22 cellular contexts compared by ENCODE assay signal in the genomic region with DNA sequence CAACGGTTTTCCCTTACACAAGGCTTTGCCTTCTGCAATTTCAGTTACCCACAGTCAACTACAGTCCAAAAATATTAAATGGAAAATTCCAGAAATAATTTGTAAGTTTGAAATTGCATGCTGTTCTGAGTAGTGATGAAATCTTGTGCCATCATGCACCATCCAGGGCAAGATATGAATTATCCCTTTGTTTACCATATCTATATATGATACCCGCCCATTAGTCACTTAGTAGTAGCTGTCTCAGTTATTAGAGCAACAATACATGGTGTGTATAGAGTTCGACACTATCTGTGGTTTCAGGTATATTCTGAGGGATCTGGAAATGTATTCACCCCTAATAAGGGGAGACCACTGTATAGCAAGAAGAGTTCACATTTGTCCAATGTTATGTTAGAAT. TPM values are rescaled to one million over a fixed set of nuclear protein-coding genes. Genes with fewer than 3 reads are reported as not detected.
DNase-seq lines count a peak whose midpoint lies in the region; ATAC-seq and TF ChIP-seq lines count a peak whose summit lies in the region.
"Had no signal": no experiment of that assay in that cellular context is flagged by ENCODE, and none has a peak within 500 bp of the region (broad histone marks: within the 10 kb centered on the region; RNA-seq: fewer than 3 reads in every experiment).

No MANE protein-coding gene starts in this region.

- H3K27ac ChIP-seq in mammary epithelial cell (ENCODE audit: insufficient read depth, low read depth, low read length) (peak overlapping the region; percentile 43), breast epithelium (no peak overlapping the region), RWPE2 (ENCODE audit: poor library complexity, severe bottlenecking) (no peak overlapping the region), stomach (no peak overlapping the region)
- H3K27ac ChIP-seq: ascending aorta, esophagus squamous epithelium, left lung, tibial artery had no signal

- H3K4me3 ChIP-seq in mammary epithelial cell (replicated peaks in 1 of 3; ENCODE audit: insufficient read depth in 1 of 3, low read depth in 2 of 3, low read length in 3 of 3) (no peak overlapping the region), breast epithelium (no peak overlapping the region), RWPE2 (ENCODE audit: severe bottlenecking) (no peak overlapping the region), stomach (no peak overlapping the region)
- H3K4me3 ChIP-seq: ascending aorta, esophagus squamous epithelium, GM12878, left lung, tibial artery had no signal

- no peaks in the 10 kb centered on the region for H3K27me3 Mint-ChIP-seq in type B pancreatic cell
- H3K27me3 Mint-ChIP-seq: activated naive CD4-positive, alpha-beta T cell treated with anti-CD3 and anti-CD28 coated beads, Interleukin-2, amount 10 ng/mL, durations not matched to agents 7 days and 5 days had no signal

- peak; percentile 42; the same call in 1 of the 3 replicates for ATAC-seq in RWPE2 (ENCODE audit: low read depth)
- ATAC-seq: GM12878, left lung, SK-N-SH treated with all-trans-retinoic acid at 6 μM for 48 hours had no signal

- H3K4me2 ChIP-seq in mammary epithelial cell (ENCODE audit: insufficient read depth, low read depth, low read length): peak overlapping the region; percentile 15

- no peaks in the 10 kb centered on the region for H4K20me1 ChIP-seq in mammary epithelial cell (ENCODE audit: insufficient read depth, low read length)

- H2AFZ ChIP-seq in mammary epithelial cell (ENCODE audit: low read depth, low read length): no peak overlapping the region

- H3K27me3 ChIP-seq in mammary epithelial cell (ENCODE audit: insufficient read depth, low read length): no peaks in the 10 kb centered on the region
- H3K27me3 ChIP-seq in breast epithelium: no peaks in the 10 kb centered on the region
- no peaks in the 10 kb centered on the region for H3K27me3 ChIP-seq in RWPE2 (ENCODE audit: insufficient read depth, poor library complexity, severe bottlenecking)
- no peaks in the 10 kb centered on the region for H3K27me3 ChIP-seq in stomach
- H3K27me3 ChIP-seq: ascending aorta, esophagus squamous epithelium, left lung, tibial artery had no signal

- 55% methylated on average over 3 of the region's 3 CpGs for WGBS in mammary epithelial cell (ENCODE audit: low coverage, missing lambda C conversion rate)
- 78 to 88% (median 88%) methylated on average over 3 of the region's 3 CpGs for WGBS in stomach, 5 donors

- no peak for TF ChIP-seq EP300 in stomach (IDR thresholded peaks at IDR 0.05)

- TF ChIP-seq CTCF in mammary epithelial cell (conservative IDR thresholded peaks at IDR 0.05 in 1 of 2, IDR thresholded peaks at IDR 0.05 in 1 of 2; ENCODE audit: extremely low read depth in 1 of 2, insufficient read depth in 1 of 2, low read depth in 1 of 2, low read length in 2 of 2): no peak
- TF ChIP-seq CTCF in breast epithelium (IDR thresholded peaks at IDR 0.05): no peak
- TF ChIP-seq CTCF in RWPE2 (IDR thresholded peaks at IDR 0.05; ENCODE audit: poor library complexity, severe bottlenecking): no peak
- TF ChIP-seq CTCF in type B pancreatic cell (conservative IDR thresholded peaks at IDR 0.05): no peak
- no peak for TF ChIP-seq CTCF in stomach (IDR thresholded peaks at IDR 0.05)

- no peak overlapping the region for H3K9ac ChIP-seq in mammary epithelial cell (ENCODE audit: insufficient read depth, low read length)

- peaks cover 3% of the 10 kb centered on the region for H3K9me3 Mint-ChIP-seq in type B pancreatic cell
- H3K9me3 Mint-ChIP-seq: activated naive CD4-positive, alpha-beta T cell treated with anti-CD3 and anti-CD28 coated beads, Interleukin-2, amount 10 ng/mL, durations not matched to agents 7 days and 5 days had no signal

- intact Hi-C loops in mammary epithelial cell (cut with micrococcal nuclease): no loop called here
- intact Hi-C loops in breast epithelium (cut with DNase I; ENCODE audit: low total_unique reads): no loop called here
- intact Hi-C loops in stomach (cut with DNase I; ENCODE audit: low total_unique reads): no loop called here

- peak overlapping the region; percentile 0 for H3K27ac Mint-ChIP-seq in type B pancreatic cell
- H3K27ac Mint-ChIP-seq: activated naive CD4-positive, alpha-beta T cell treated with anti-CD3 and anti-CD28 coated beads, Interleukin-2, amount 10 ng/mL, durations not matched to agents 7 days and 5 days; endodermal cell had no signal

- H3K9me3 ChIP-seq in mammary epithelial cell (replicated peaks; ENCODE audit: insufficient read depth, low read length) (no peaks in the 10 kb centered on the region), breast epithelium (no peaks in the 10 kb centered on the region), RWPE2 (ENCODE audit: severe bottlenecking) (no peaks in the 10 kb centered on the region), stomach (no peaks in the 10 kb centered on the region)
- H3K9me3 ChIP-seq: ascending aorta, Caco-2, esophagus squamous epithelium, left lung, tibial artery had no signal

- H3K4me1 ChIP-seq in mammary epithelial cell (ENCODE audit: insufficient read depth, low read length): peaks cover 14% of the 10 kb centered on the region
- no peaks in the 10 kb centered on the region for H3K4me1 ChIP-seq in breast epithelium
- H3K4me1 ChIP-seq in RWPE2 (ENCODE audit: insufficient read depth, poor library complexity, severe bottlenecking): no peaks in the 10 kb centered on the region
- peaks cover 0 to 63% (median 35%) of the 10 kb centered on the region in 4 donors for H3K4me1 ChIP-seq in stomach
- H3K4me1 ChIP-seq: Caco-2 had no signal

- peaks cover 96% of the 10 kb centered on the region for H3K79me2 ChIP-seq in mammary epithelial cell (ENCODE audit: insufficient read depth, low read length)

- H3K36me3 ChIP-seq in mammary epithelial cell (ENCODE audit: insufficient read depth, low read length) (no peaks in the 10 kb centered on the region), breast epithelium (no peaks in the 10 kb centered on the region), RWPE2 (ENCODE audit: low read depth) (peaks cover 7% of the 10 kb centered on the region; the same call in 1 of the 2 replicates), stomach (no peaks in the 10 kb centered on the region)
- H3K36me3 ChIP-seq: ascending aorta, esophagus squamous epithelium, left lung, tibial artery had no signal

- TF ChIP-seq POLR2A in breast epithelium (IDR thresholded peaks at IDR 0.05): no peak
- TF ChIP-seq POLR2A in stomach (IDR thresholded peaks at IDR 0.05): no peak

- H3K4me3 Mint-ChIP-seq in type B pancreatic cell: no peak overlapping the region
- H3K4me3 Mint-ChIP-seq: activated naive CD4-positive, alpha-beta T cell treated with anti-CD3 and anti-CD28 coated beads, Interleukin-2, amount 10 ng/mL, durations not matched to agents 7 days and 5 days; endodermal cell had no signal

- in situ Hi-C loops in mammary epithelial cell (cut with MboI; ENCODE audit: low sequenced_read_pairs in 2 of 2): no loop called here

- CTCF ChIA-PET in mammary epithelial cell (lab: Charles Lee; ENCODE audit: low non-redundant PET): no interaction called here

- dilution Hi-C loops in mammary epithelial cell (cut with HindIII; ENCODE audit: low sequenced_read_pairs): no loop called here

- H3K4me1 Mint-ChIP-seq in type B pancreatic cell (ENCODE audit: unreplicated experiment): peaks cover 4% of the 10 kb centered on the region
- H3K4me1 Mint-ChIP-seq: endodermal cell had no signal

- peaks cover 27% of the 10 kb centered on the region for H3K36me3 Mint-ChIP-seq in type B pancreatic cell

- DNase-seq in mammary epithelial cell (peak; percentile 57), breast epithelium (ENCODE audit: low spot score in 2 of 2) (no peak), RWPE2 (ENCODE audit: low spot score) (no peak), foreskin melanocyte (peak; percentile 69), type B pancreatic cell (ENCODE audit: extremely low spot score, unreplicated experiment) (no peak), stomach (no peak), NCI-H1417 (lab: John Stamatoyannopoulos, UW) (no peak), NCI-H146 treated with DMSO at 0.1 percent for 48 hours (lab: John Stamatoyannopoulos, UW; ENCODE audit: unreplicated experiment) (no peak)
- DNase-seq: activated CD4-positive, alpha-beta T cell treated with anti-CD3 and anti-CD28 coated beads for 48 hours; activated naive CD4-positive, alpha-beta T cell treated with anti-CD3 and anti-CD28 coated beads, Interleukin-2, amount 10 ng/mL, durations not matched to agents 7 days and 5 days; activated T-cell treated with anti-CD3 and anti-CD28 coated beads, Interleukin-2, amount 50 U/mL, for 48 hours; Caco-2; caudate nucleus; endodermal cell; esophagus squamous epithelium; Karpas-422; left lung; NCI-H1436 treated with DMSO at 0.1 percent for 48 hours; tibial artery had no signal

- no TSS peak for BruUV-seq in mammary epithelial cell (replicated peaks; lab: Mats Ljungman, UMichigan)

RNA-seq across cellular contexts. Expression of a gene that starts 29.4 kb away (rescaled TPM):
- total RNA-seq in mammary epithelial cell (100 to 1,000 TPM in 1 of 2 donors, 10 to 100 TPM in 1; 65.8 to 102 TPM), breast epithelium (100 to 1,000 TPM in 1 of 3 donors, 10 to 100 TPM in 2; 63.5 to 131 (median 97.7) TPM), type B pancreatic cell (ENCODE audit: low replicate concordance) (57.5 and 60.2 TPM in 2 replicates), stomach (100 to 1,000 TPM in 1 of 5 donors, 10 to 100 TPM in 4; 30.1 to 207 (median 62.6) TPM)
- polyA plus RNA-seq in mammary epithelial cell (18.1 TPM), stomach (10 to 100 TPM; 10.3 to 24.3 (median 15.3) TPM)
- 46.1 TPM for polyA minus RNA-seq in mammary epithelial cell

Comparison
In these comparisons a context has a peak if more than half of its experiments do, and no peak if none do; other contexts are left out.
1. DNase-seq: peak in mammary epithelial cell (single experiment) and foreskin melanocyte (single experiment); none in breast epithelium (0 of 2), RWPE2 (single experiment), type B pancreatic cell (single experiment), stomach (single experiment), NCI-H1417 (0 of 3) and NCI-H146 treated with DMSO at 0.1 percent for 48 hours (single experiment).